8 cellular contexts compared by ENCODE assay signal in the genomic region with DNA sequence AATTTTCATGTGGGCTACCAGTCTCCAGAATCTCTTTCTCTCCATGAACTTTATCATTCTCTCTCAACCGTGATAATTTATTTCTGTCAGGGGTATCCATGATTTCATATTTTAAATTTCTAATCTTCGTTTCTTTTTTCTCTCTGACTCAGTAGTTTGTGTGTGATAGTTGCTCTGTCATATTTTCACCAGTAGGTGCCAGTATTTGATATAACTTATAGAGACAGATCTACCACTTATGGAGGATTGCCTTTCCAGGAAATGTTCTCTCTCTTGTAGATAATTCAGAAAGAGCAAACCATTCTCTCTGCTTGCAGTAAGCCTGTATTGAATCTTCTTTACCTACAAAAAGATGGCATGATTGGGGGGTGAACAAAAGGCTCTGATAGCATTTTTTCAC.
A peak's percentile ranks its signal among the peaks of the same experiment; 100 is the strongest.
DNase-seq lines count a peak whose midpoint lies in the region; FAIRE-seq and TF ChIP-seq lines count a peak whose summit lies in the region.

No MANE protein-coding gene starts in this region.

- 9 to 19% (median 11%) methylated on average over 2 of the region's 2 CpGs for WGBS in spleen, 5 donors

- H3K36me3 ChIP-seq in spleen = no peaks in the 10 kb centered on the region

- H3K27ac ChIP-seq in spleen = no peak overlapping the region

- no peaks in the 10 kb centered on the region for H3K4me1 ChIP-seq in spleen

- TF ChIP-seq CTCF in fibroblast of villous mesenchyme (IDR thresholded peaks at IDR 0.05; ENCODE audit: insufficient read depth, low read depth, low read length) = peak; percentile 55
- peak in 10 of 11 experiments; percentile 18 to 51 (median 41) for TF ChIP-seq CTCF in spleen (IDR thresholded peaks at IDR 0.05 in 8 of 11, conservative IDR thresholded peaks at IDR 0.05 in 3 of 11)

- H3K27me3 ChIP-seq in spleen (replicated peaks in 1 of 7) = peaks cover 0 to 18% (median 0%) of the 10 kb centered on the region in 7 donors

- DNase-seq in ELR (ENCODE audit: low read depth) = peak; percentile 63
- peak; percentile 40 for DNase-seq in HT-29 (ENCODE audit: low spot score)
- DNase-seq in SK-MEL-5 (ENCODE audit: low read depth, low spot score) = peak; percentile 56
- peak; percentile 58 for DNase-seq in fibroblast of villous mesenchyme (ENCODE audit: low read depth)
- no peak for DNase-seq in spleen
- DNase-seq in KG1 (lab: John Stamatoyannopoulos, UW) = no peak
- DNase-seq in NCI-H1930 (lab: John Stamatoyannopoulos, UW) = no peak
- no peak for DNase-seq in urothelium cell line (ENCODE audit: low spot score)

- no peaks in the 10 kb centered on the region for H3K9me3 ChIP-seq in spleen

- no peak overlapping the region for H3K4me3 ChIP-seq in fibroblast of villous mesenchyme (ENCODE audit: low read depth, low read length)
- no peak overlapping the region for H3K4me3 ChIP-seq in spleen

- in situ Hi-C loops in SK-MEL-5 (cut with HindIII; ENCODE audit: low pct_unique_long_range_greater_than_20kb, low sequenced_read_pairs) = no loop called here

- no peak for TF ChIP-seq POLR2A in spleen (IDR thresholded peaks at IDR 0.05)

- no peak for FAIRE-seq in urothelium cell line (lab: Jason Lieb, UNC)

- intact Hi-C loops in spleen (cut with DNase I; ENCODE audit: low total_unique reads) = loop anchor here (5.0 kb wide), 1 partner anchor 241 kb away; no protein-coding TSS in a partner anchor

Comparison
In these comparisons a context has a peak if more than half of its experiments do, and no peak if none do; other contexts are left out.
1. DNase-seq: peak in ELR (single experiment), HT-29 (single experiment), SK-MEL-5 (single experiment) and fibroblast of villous mesenchyme (single experiment); none in spleen (single experiment), KG1 (single experiment), NCI-H1930 (0 of 2) and urothelium cell line (single experiment).